In the genomic region with DNA sequence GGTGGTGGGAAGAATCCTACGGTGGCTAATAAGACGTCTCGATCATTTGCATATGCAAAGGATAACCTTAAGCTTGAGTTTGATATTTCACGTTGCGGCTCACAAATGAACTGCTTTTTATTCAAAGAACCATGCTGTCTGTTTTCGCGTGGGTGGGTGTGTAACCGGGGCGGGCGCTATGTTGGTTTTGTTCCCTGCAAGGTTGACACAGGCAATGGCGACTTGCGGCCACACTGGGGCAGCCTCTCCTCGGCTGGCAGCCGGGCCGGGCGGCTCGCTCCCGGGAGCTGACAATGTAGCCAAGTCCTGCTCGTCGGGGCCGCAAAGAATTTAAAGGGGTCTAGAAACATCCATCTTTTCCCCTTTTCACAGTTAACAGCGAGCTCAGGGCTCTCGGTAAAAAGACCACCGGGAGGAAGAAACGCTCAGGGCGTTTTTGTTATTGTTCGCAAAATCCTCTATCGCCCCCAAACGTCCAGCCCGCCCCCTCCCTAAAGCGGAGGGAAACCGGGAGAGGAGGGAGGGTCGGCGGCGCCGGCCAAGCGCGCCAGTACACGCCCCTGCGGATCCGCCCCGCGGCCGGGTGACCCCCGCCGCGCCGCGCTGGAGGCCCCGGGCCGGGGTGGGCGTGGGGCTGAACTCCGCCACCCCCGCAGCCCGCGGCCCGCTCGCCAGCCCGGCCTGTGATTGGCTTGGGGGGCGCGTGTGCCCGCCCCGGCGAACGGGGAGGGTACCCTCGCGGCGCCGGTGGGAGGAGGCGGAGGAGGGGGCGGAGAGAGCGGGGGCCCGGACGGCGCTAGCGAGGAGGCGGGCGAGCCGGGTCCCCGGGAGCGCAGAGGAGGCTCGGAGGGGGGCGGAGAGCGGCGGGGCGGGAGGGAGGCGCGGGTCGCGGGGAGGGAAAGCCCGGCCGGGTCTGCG, we compare ENCODE assay signal across 1 cellular context.
A peak's percentile ranks its signal among the peaks of the same experiment; 100 is the strongest.
TF ChIP-seq lines count a peak whose summit lies in the region.

Gene NEDD4L, plus strand, starts transcription at position 775 of the 918 bp plus-strand sequence. CDS start 435 bp downstream, outside the sequence.

TF ChIP-seq in HEK293, 187 proteins besides CTCF, POLR2A, EP300 and RAD21 (continued from another document and continues in another):
- TF ChIP-seq, protein P1, sequence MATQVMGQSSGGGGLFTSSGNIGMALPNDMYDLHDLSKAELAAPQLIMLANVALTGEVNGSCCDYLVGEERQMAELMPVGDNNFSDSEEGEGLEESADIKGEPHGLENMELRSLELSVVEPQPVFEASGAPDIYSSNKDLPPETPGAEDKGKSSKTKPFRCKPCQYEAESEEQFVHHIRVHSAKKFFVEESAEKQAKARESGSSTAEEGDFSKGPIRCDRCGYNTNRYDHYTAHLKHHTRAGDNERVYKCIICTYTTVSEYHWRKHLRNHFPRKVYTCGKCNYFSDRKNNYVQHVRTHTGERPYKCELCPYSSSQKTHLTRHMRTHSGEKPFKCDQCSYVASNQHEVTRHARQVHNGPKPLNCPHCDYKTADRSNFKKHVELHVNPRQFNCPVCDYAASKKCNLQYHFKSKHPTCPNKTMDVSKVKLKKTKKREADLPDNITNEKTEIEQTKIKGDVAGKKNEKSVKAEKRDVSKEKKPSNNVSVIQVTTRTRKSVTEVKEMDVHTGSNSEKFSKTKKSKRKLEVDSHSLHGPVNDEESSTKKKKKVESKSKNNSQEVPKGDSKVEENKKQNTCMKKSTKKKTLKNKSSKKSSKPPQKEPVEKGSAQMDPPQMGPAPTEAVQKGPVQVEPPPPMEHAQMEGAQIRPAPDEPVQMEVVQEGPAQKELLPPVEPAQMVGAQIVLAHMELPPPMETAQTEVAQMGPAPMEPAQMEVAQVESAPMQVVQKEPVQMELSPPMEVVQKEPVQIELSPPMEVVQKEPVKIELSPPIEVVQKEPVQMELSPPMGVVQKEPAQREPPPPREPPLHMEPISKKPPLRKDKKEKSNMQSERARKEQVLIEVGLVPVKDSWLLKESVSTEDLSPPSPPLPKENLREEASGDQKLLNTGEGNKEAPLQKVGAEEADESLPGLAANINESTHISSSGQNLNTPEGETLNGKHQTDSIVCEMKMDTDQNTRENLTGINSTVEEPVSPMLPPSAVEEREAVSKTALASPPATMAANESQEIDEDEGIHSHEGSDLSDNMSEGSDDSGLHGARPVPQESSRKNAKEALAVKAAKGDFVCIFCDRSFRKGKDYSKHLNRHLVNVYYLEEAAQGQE (tag by site-specific recombination; IDR thresholded peaks at IDR 0.05) = no peak
- TF ChIP-seq ZNF514 (tag by site-specific recombination; IDR thresholded peaks at IDR 0.05) (no peak), ZFP69B (tag by site-specific recombination; IDR thresholded peaks at IDR 0.05) (no peak), ZNF2 (tag by site-specific recombination; IDR thresholded peaks at IDR 0.05) (no peak), INSM2 (tag by site-specific recombination; IDR thresholded peaks at IDR 0.05) (no peak), ZNF350 (tag by site-specific recombination; IDR thresholded peaks at IDR 0.05) (no peak), ZBTB17 (tag by site-specific recombination; IDR thresholded peaks at IDR 0.05) (no peak), ZNF280D (tag by site-specific recombination; IDR thresholded peaks at IDR 0.05) (no peak), AEBP2 (tag by site-specific recombination; IDR thresholded peaks at IDR 0.05; ENCODE audit: borderline replicate concordance) (no peak), SETDB1 (IDR thresholded peaks at IDR 0.05; ENCODE audit: insufficient read length, low read length) (no peak), SCRT1 (tag by site-specific recombination; IDR thresholded peaks at IDR 0.05; ENCODE audit: borderline replicate concordance) (no peak), ZBTB7A (tag by site-specific recombination; IDR thresholded peaks at IDR 0.05; ENCODE audit: low read depth) (no peak), GLI2 (tag by site-specific recombination; IDR thresholded peaks at IDR 0.05; ENCODE audit: borderline replicate concordance, low read depth) (no peak), ZNF843 (tag by site-specific recombination; IDR thresholded peaks at IDR 0.05) (peak; percentile 39; the same call in 1 of the 2 replicates), ZNF747 (tag by site-specific recombination; IDR thresholded peaks at IDR 0.05) (no peak), ZNF555 (tag by site-specific recombination; conservative IDR thresholded peaks at IDR 0.05) (no peak), OVOL3 (tag by site-specific recombination; IDR thresholded peaks at IDR 0.05) (no peak), ZNF175 (tag by site-specific recombination; IDR thresholded peaks at IDR 0.05) (no peak), ZNF837 (tag by site-specific recombination; IDR thresholded peaks at IDR 0.05) (no peak), ZNF146 (tag by site-specific recombination; IDR thresholded peaks at IDR 0.05) (no peak), ZNF513 (tag by site-specific recombination; IDR thresholded peaks at IDR 0.05) (no peak), KLF10 (tag by site-specific recombination; IDR thresholded peaks at IDR 0.05) (peak; percentile 73; the same call in 1 of the 2 replicates), BCL6B (tag by site-specific recombination; IDR thresholded peaks at IDR 0.05) (no peak), WT1 (tag by site-specific recombination; IDR thresholded peaks at IDR 0.05) (peak; percentile 54; the same call in 1 of the 2 replicates)
- TF ChIP-seq, protein P2, sequence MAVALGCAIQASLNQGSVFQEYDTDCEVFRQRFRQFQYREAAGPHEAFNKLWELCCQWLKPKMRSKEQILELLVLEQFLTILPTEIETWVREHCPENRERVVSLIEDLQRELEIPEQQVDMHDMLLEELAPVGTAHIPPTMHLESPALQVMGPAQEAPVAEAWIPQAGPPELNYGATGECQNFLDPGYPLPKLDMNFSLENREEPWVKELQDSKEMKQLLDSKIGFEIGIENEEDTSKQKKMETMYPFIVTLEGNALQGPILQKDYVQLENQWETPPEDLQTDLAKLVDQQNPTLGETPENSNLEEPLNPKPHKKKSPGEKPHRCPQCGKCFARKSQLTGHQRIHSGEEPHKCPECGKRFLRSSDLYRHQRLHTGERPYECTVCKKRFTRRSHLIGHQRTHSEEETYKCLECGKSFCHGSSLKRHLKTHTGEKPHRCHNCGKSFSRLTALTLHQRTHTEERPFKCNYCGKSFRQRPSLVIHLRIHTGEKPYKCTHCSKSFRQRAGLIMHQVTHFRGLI (tag by site-specific recombination; IDR thresholded peaks at IDR 0.05) = no peak
- TF ChIP-seq, protein P3, sequence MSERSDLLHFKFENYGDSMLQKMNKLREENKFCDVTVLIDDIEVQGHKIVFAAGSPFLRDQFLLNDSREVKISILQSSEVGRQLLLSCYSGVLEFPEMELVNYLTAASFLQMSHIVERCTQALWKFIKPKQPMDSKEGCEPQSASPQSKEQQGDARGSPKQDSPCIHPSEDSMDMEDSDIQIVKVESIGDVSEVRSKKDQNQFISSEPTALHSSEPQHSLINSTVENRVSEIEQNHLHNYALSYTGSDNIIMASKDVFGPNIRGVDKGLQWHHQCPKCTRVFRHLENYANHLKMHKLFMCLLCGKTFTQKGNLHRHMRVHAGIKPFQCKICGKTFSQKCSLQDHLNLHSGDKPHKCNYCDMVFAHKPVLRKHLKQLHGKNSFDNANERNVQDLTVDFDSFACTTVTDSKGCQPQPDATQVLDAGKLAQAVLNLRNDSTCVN (tag by site-specific recombination; optimal IDR thresholded peaks at IDR 0.05) = peak; percentile 53
- TF ChIP-seq, protein P4, sequence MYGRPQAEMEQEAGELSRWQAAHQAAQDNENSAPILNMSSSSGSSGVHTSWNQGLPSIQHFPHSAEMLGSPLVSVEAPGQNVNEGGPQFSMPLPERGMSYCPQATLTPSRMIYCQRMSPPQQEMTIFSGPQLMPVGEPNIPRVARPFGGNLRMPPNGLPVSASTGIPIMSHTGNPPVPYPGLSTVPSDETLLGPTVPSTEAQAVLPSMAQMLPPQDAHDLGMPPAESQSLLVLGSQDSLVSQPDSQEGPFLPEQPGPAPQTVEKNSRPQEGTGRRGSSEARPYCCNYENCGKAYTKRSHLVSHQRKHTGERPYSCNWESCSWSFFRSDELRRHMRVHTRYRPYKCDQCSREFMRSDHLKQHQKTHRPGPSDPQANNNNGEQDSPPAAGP (tag by site-specific recombination; IDR thresholded peaks at IDR 0.05) = no peak
- TF ChIP-seq, protein P5, sequence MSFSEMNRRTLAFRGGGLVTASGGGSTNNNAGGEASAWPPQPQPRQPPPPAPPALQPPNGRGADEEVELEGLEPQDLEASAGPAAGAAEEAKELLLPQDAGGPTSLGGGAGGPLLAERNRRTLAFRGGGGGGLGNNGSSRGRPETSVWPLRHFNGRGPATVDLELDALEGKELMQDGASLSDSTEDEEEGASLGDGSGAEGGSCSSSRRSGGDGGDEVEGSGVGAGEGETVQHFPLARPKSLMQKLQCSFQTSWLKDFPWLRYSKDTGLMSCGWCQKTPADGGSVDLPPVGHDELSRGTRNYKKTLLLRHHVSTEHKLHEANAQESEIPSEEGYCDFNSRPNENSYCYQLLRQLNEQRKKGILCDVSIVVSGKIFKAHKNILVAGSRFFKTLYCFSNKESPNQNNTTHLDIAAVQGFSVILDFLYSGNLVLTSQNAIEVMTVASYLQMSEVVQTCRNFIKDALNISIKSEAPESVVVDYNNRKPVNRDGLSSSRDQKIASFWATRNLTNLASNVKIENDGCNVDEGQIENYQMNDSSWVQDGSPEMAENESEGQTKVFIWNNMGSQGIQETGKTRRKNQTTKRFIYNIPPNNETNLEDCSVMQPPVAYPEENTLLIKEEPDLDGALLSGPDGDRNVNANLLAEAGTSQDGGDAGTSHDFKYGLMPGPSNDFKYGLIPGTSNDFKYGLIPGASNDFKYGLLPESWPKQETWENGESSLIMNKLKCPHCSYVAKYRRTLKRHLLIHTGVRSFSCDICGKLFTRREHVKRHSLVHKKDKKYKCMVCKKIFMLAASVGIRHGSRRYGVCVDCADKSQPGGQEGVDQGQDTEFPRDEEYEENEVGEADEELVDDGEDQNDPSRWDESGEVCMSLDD (tag by site-specific recombination; IDR thresholded peaks at IDR 0.05) = 0 out of 2 replicates have a peak, but pooled peaks have one; percentile 43
